19 cellular contexts compared by ENCODE assay signal in genomic region chr11:80163011-80163410, GRCh38.
DNase-seq lines count a peak whose midpoint lies in the region; ATAC-seq, FAIRE-seq and TF ChIP-seq lines count a peak whose summit lies in the region.
"Had no signal": no experiment of that assay in that cellular context is flagged by ENCODE, and none has a peak within 500 bp of the region (broad histone marks: within the 10 kb centered on the region; RNA-seq: fewer than 3 reads in every experiment).

No MANE protein-coding gene starts in this region.

- H3K9me3 ChIP-seq in lower lobe of right lung = no peaks in the 10 kb centered on the region
- H3K9me3 ChIP-seq: A549, heart left ventricle, pancreas had no signal

- H3K36me3 ChIP-seq in brain microvascular endothelial cell (replicated peaks) = no peaks in the 10 kb centered on the region
- H3K36me3 ChIP-seq in lower lobe of right lung = no peaks in the 10 kb centered on the region
- H3K36me3 ChIP-seq: heart left ventricle, pancreas had no signal

- no peak for TF ChIP-seq CTCF in brain microvascular endothelial cell (IDR thresholded peaks at IDR 0.05; ENCODE audit: low read depth, low read length, missing control alignments)
- TF ChIP-seq CTCF in lower lobe of right lung (IDR thresholded peaks at IDR 0.05) = no peak
- no peak for TF ChIP-seq CTCF in activated CD8-positive, alpha-beta T cell treated with anti-CD3 and anti-CD28 coated beads for 36 hours (IDR thresholded peaks at IDR 0.05)

- H3K36me3 Mint-ChIP-seq in activated CD8-positive, alpha-beta T cell treated with anti-CD3 and anti-CD28 coated beads for 36 hours (ENCODE audit: low read depth) = no peaks in the 10 kb centered on the region

- H3K4me3 Mint-ChIP-seq in activated CD8-positive, alpha-beta T cell treated with anti-CD3 and anti-CD28 coated beads for 36 hours = no peak overlapping the region
- H3K4me3 Mint-ChIP-seq: activated CD4-positive, alpha-beta T cell treated with anti-CD3 and anti-CD28 coated beads for 36 hours had no signal

- H3K27ac ChIP-seq in brain microvascular endothelial cell (no peak overlapping the region), lower lobe of right lung (no peak overlapping the region)
- H3K27ac ChIP-seq: A549, heart left ventricle, pancreas had no signal

- POLR2A ChIA-PET in activated CD8-positive, alpha-beta T cell treated with anti-CD3 and anti-CD28 coated beads for 36 hours (lab: Charles Lee) = no interaction called here

- peaks cover 2% of the 10 kb centered on the region for H3K9me3 Mint-ChIP-seq in activated CD8-positive, alpha-beta T cell treated with anti-CD3 and anti-CD28 coated beads for 36 hours

- ATAC-seq in lower lobe of right lung = peak; percentile 49 to 54
- no peak for ATAC-seq in GM19455 (IDR thresholded peaks at IDR 0.05; ENCODE audit: unreplicated experiment)
- no peak for ATAC-seq in activated CD8-positive, alpha-beta T cell treated with anti-CD3 and anti-CD28 coated beads for 36 hours
- ATAC-seq in Right ventricle myocardium inferior = no peak
- ATAC-seq: A549; activated CD4-positive, alpha-beta T cell treated with anti-CD3 and anti-CD28 coated beads for 36 hours; heart left ventricle; pancreas had no signal

- no peaks in the 10 kb centered on the region for H3K27me3 ChIP-seq in brain microvascular endothelial cell (replicated peaks)
- H3K27me3 ChIP-seq in lower lobe of right lung (ENCODE audit: low read depth) = no peaks in the 10 kb centered on the region
- H3K27me3 ChIP-seq: heart left ventricle, pancreas had no signal

- no peaks in the 10 kb centered on the region for H3K4me1 ChIP-seq in lower lobe of right lung
- H3K4me1 ChIP-seq: A549, heart left ventricle, pancreas had no signal

- no peaks in the 10 kb centered on the region for H3K27me3 Mint-ChIP-seq in activated CD8-positive, alpha-beta T cell treated with anti-CD3 and anti-CD28 coated beads for 36 hours
- H3K27me3 Mint-ChIP-seq: activated CD4-positive, alpha-beta T cell treated with anti-CD3 and anti-CD28 coated beads for 36 hours had no signal

- no peak for FAIRE-seq in HTR-8/SVneo (lab: Jason Lieb, UNC)
- FAIRE-seq: A549, endothelial cell of umbilical vein, pancreas had no signal

- no peak overlapping the region for H3K27ac Mint-ChIP-seq in activated CD8-positive, alpha-beta T cell treated with anti-CD3 and anti-CD28 coated beads for 36 hours
- H3K27ac Mint-ChIP-seq: activated CD4-positive, alpha-beta T cell treated with anti-CD3 and anti-CD28 coated beads for 36 hours had no signal

- in situ Hi-C loops in brain microvascular endothelial cell (cut with HindIII; ENCODE audit: low pct_ligation_motif_present, low sequenced_read_pairs) = no loop called here

- no peak overlapping the region for H3K4me3 ChIP-seq in brain microvascular endothelial cell (ENCODE audit: low read depth, low read length)
- no peak overlapping the region for H3K4me3 ChIP-seq in lower lobe of right lung
- H3K4me3 ChIP-seq: A549, heart left ventricle, pancreas had no signal

- H3K4me1 Mint-ChIP-seq in activated CD8-positive, alpha-beta T cell treated with anti-CD3 and anti-CD28 coated beads for 36 hours (ENCODE audit: low read depth) = no peaks in the 10 kb centered on the region
- H3K4me1 Mint-ChIP-seq: activated CD4-positive, alpha-beta T cell treated with anti-CD3 and anti-CD28 coated beads for 36 hours had no signal

- intact Hi-C loops in lower lobe of right lung (cut with DNase I) (no loop called here), Right ventricle myocardium inferior (cut with DNase I) (no loop called here)
- intact Hi-C loops in activated CD8-positive, alpha-beta T cell treated with anti-CD3 and anti-CD28 coated beads for 36 hours (cut with micrococcal nuclease) = no loop called here

- CTCF ChIA-PET in activated CD8-positive, alpha-beta T cell treated with anti-CD3 and anti-CD28 coated beads for 36 hours (lab: Charles Lee) = no interaction called here

- peak; percentile 63 for DNase-seq in AG08395 (ENCODE audit: low spot score)
- DNase-seq in HTR-8/SVneo (ENCODE audit: insufficient read length, low spot score) = peak; percentile 28
- DNase-seq in brain microvascular endothelial cell = peak; percentile 32
- DNase-seq in lower lobe of right lung = no peak
- no peak for DNase-seq in activated CD8-positive, alpha-beta T cell treated with anti-CD3 and anti-CD28 coated beads for 36 hours
- DNase-seq in SKM-1 treated with dmso at 0.1 percent for 144 hours (lab: John Stamatoyannopoulos, UW; ENCODE audit: unreplicated experiment) = no peak
- no peak for DNase-seq in Right ventricle myocardium inferior (ENCODE audit: missing footprints)
- DNase-seq: activated CD4-positive, alpha-beta T cell treated with anti-CD3 and anti-CD28 coated beads for 36 hours; activated naive CD4-positive, alpha-beta T cell treated with anti-CD3 and anti-CD28 coated beads, Interleukin-2, amount 50 U/mL, for 16 hours; activated T-cell treated with anti-CD3 and anti-CD28 coated beads for 4 hours; cerebellar nuclear complex; GF-D8; heart left ventricle; kidney glomerular epithelial cell; pancreas; stimulated activated CD4-positive, alpha-beta T cell treated with anti-CD3 and anti-CD28 coated beads, Interleukin-12 subunit alpha, Interleukin-12 subunit beta, amount 100 ng/mL, for 4 hours had no signal

Comparison
In these comparisons a context has a peak if more than half of its experiments do, and no peak if none do; other contexts are left out.
1. DNase-seq: peak in AG08395 (single experiment), HTR-8/SVneo (single experiment) and brain microvascular endothelial cell (single experiment); none in lower lobe of right lung (single experiment), activated CD8-positive, alpha-beta T cell treated with anti-CD3 and anti-CD28 coated beads for 36 hours (single experiment), SKM-1 treated with dmso at 0.1 percent for 144 hours (single experiment) and Right ventricle myocardium inferior (single experiment).
2. ATAC-seq: peak in lower lobe of right lung (2 of 2); none in GM19455 (single experiment), activated CD8-positive, alpha-beta T cell treated with anti-CD3 and anti-CD28 coated beads for 36 hours (single experiment) and Right ventricle myocardium inferior (single experiment).